Comparison of ENCODE assay signal across 10 cellular contexts in genomic region chr6:96907498-96907897, GRCh38. TPM values are rescaled to one million over a fixed set of nuclear protein-coding genes. Genes with fewer than 3 reads are reported as not detected.
DNase-seq lines count a peak whose midpoint lies in the region; ATAC-seq and TF ChIP-seq lines count a peak whose summit lies in the region.
"Had no signal": no experiment of that assay in that cellular context is flagged by ENCODE, and none has a peak within 500 bp of the region (broad histone marks: within the 10 kb centered on the region; RNA-seq: fewer than 3 reads in every experiment).

No MANE protein-coding gene starts in this region.

- CTCF ChIA-PET in activated naive CD4-positive, alpha-beta T cell treated with anti-CD3 and anti-CD28 coated beads for 36 hours (lab: Charles Lee), result interaction anchor here (0.6 to 3.5 kb wide), 5 partner anchors 9 to 811 kb away, joined by 3 to 24 read pairs (median 7); partner anchors contain the start of gene NDUFAF4
- CTCF ChIA-PET in activated CD8-positive, alpha-beta T cell treated with anti-CD3 and anti-CD28 coated beads for 36 hours (lab: Charles Lee), result interaction anchor here (1.0 to 5.2 kb wide), 6 partner anchors 8 to 280 kb away, joined by 3 to 60 read pairs (median 6); partner anchors contain the start of gene NDUFAF4

- H3K27ac Mint-ChIP-seq in activated naive CD4-positive, alpha-beta T cell treated with anti-CD3 and anti-CD28 coated beads for 36 hours, result peak overlapping the region; percentile 72
- H3K27ac Mint-ChIP-seq in activated CD8-positive, alpha-beta T cell treated with anti-CD3 and anti-CD28 coated beads for 36 hours, result peak overlapping the region; percentile 60

- H3K27me3 ChIP-seq in adrenal gland, result peaks cover 8% of the 10 kb centered on the region

- H3K4me1 Mint-ChIP-seq in activated naive CD4-positive, alpha-beta T cell treated with anti-CD3 and anti-CD28 coated beads for 36 hours (ENCODE audit: low read depth), result peaks cover 24% of the 10 kb centered on the region
- H3K4me1 Mint-ChIP-seq in activated CD8-positive, alpha-beta T cell treated with anti-CD3 and anti-CD28 coated beads for 36 hours (ENCODE audit: low read depth), result peaks cover 22% of the 10 kb centered on the region

- TF ChIP-seq POLR2A in adrenal gland (IDR thresholded peaks at IDR 0.05), result no peak

- TF ChIP-seq CTCF in activated CD8-positive, alpha-beta T cell treated with anti-CD3 and anti-CD28 coated beads for 36 hours (IDR thresholded peaks at IDR 0.05), result no peak
- TF ChIP-seq CTCF in adrenal gland (IDR thresholded peaks at IDR 0.05), result no peak

- 50 to 62% (median 58%) methylated on average over 2 of the region's 2 CpGs for WGBS in adrenal gland, 4 donors

- H3K36me3 ChIP-seq in adrenal gland (replicated peaks in 1 of 2), result no peaks in the 10 kb centered on the region
- H3K36me3 ChIP-seq: BE2C, lower lobe of right lung had no signal

- H3K27ac ChIP-seq in adrenal gland, result no peak overlapping the region
- H3K27ac ChIP-seq: lower lobe of right lung had no signal

- DNase-seq in activated naive CD4-positive, alpha-beta T cell treated with anti-CD3 and anti-CD28 coated beads for 36 hours, result peak; percentile 79
- no peak for DNase-seq in activated naive CD4-positive, alpha-beta T cell (lab: John Stamatoyannopoulos, UW)
- peak; percentile 79 for DNase-seq in activated CD8-positive, alpha-beta T cell treated with anti-CD3 and anti-CD28 coated beads for 36 hours
- DNase-seq in stimulated activated naive CD8-positive, alpha-beta T cell treated with anti-CD3 and anti-CD28 coated beads, Interleukin-15, Interleukin-2, amounts not matched to agents 100 U/mL and 50 U/mL, for 24 hours, result peak; percentile 35
- DNase-seq in NCI-H2171 (lab: John Stamatoyannopoulos, UW), result no peak
- DNase-seq in anterior cingulate cortex (lab: John Stamatoyannopoulos, UW), result no peak
- DNase-seq in adrenal gland, result no peak
- DNase-seq: BE2C, lower lobe of right lung had no signal

- H3K9me3 Mint-ChIP-seq in activated naive CD4-positive, alpha-beta T cell treated with anti-CD3 and anti-CD28 coated beads for 36 hours, result no peaks in the 10 kb centered on the region
- no peaks in the 10 kb centered on the region for H3K9me3 Mint-ChIP-seq in activated CD8-positive, alpha-beta T cell treated with anti-CD3 and anti-CD28 coated beads for 36 hours

- peaks cover 22% of the 10 kb centered on the region for H3K27me3 Mint-ChIP-seq in activated naive CD4-positive, alpha-beta T cell treated with anti-CD3 and anti-CD28 coated beads for 36 hours (ENCODE audit: low read depth)
- H3K27me3 Mint-ChIP-seq in activated CD8-positive, alpha-beta T cell treated with anti-CD3 and anti-CD28 coated beads for 36 hours, result peaks cover 22% of the 10 kb centered on the region

- no peaks in the 10 kb centered on the region for H3K36me3 Mint-ChIP-seq in activated naive CD4-positive, alpha-beta T cell treated with anti-CD3 and anti-CD28 coated beads for 36 hours (ENCODE audit: low read depth)
- H3K36me3 Mint-ChIP-seq in activated CD8-positive, alpha-beta T cell treated with anti-CD3 and anti-CD28 coated beads for 36 hours (ENCODE audit: low read depth), result no peaks in the 10 kb centered on the region

- no peaks in the 10 kb centered on the region for H3K4me1 ChIP-seq in adrenal gland (replicated peaks in 1 of 2)
- H3K4me1 ChIP-seq: BE2C, lower lobe of right lung had no signal

- no peaks in the 10 kb centered on the region for H3K9me3 ChIP-seq in adrenal gland (replicated peaks in 1 of 3)
- H3K9me3 ChIP-seq: BE2C, lower lobe of right lung had no signal

- intact Hi-C loops in activated naive CD4-positive, alpha-beta T cell treated with anti-CD3 and anti-CD28 coated beads for 36 hours (cut with micrococcal nuclease), result loop anchor here (1.0 to 2.0 kb wide), 5 partner anchors 10 to 206 kb away; partner anchors contain the start of genes KLHL32 and NDUFAF4
- intact Hi-C loops in activated CD8-positive, alpha-beta T cell treated with anti-CD3 and anti-CD28 coated beads for 36 hours (cut with micrococcal nuclease), result no loop called here
- intact Hi-C loops in adrenal gland (cut with DNase I), result loop anchor here in 1 of 2 donors (10.0 kb wide), 1 partner anchor 147 kb away; no protein-coding TSS in a partner anchor

- H3K4me3 ChIP-seq in adrenal gland, result no peak overlapping the region
- H3K4me3 ChIP-seq: lower lobe of right lung had no signal

- peak; percentile 91 for ATAC-seq in HG02973 (IDR thresholded peaks at IDR 0.05; ENCODE audit: unreplicated experiment)
- ATAC-seq in activated CD8-positive, alpha-beta T cell treated with anti-CD3 and anti-CD28 coated beads for 36 hours, result peak; percentile 99
- ATAC-seq in stimulated activated naive CD8-positive, alpha-beta T cell treated with anti-CD3 and anti-CD28 coated beads, Interleukin-15, Interleukin-2, amounts not matched to agents 100 U/mL and 50 U/mL, for 24 hours, result peak; percentile 99

- POLR2A ChIA-PET in activated CD8-positive, alpha-beta T cell treated with anti-CD3 and anti-CD28 coated beads for 36 hours (lab: Charles Lee), result interaction anchor here (0.9 to 1.7 kb wide), 7 partner anchors 8 to 31 kb away, joined by 3 to 10 read pairs (median 5); partner anchors contain the start of gene KLHL32

- no peak overlapping the region for H3K4me3 Mint-ChIP-seq in activated naive CD4-positive, alpha-beta T cell treated with anti-CD3 and anti-CD28 coated beads for 36 hours
- H3K4me3 Mint-ChIP-seq in activated CD8-positive, alpha-beta T cell treated with anti-CD3 and anti-CD28 coated beads for 36 hours, result no peak overlapping the region

RNA-seq across cellular contexts. Expression of gene NDUFAF4, which starts 9.8 kb away (rescaled TPM):
- total RNA-seq in activated naive CD4-positive, alpha-beta T cell treated with anti-CD3 and anti-CD28 coated beads for 36 hours, result 10 to 100 TPM; 49.5 to 53.3 TPM
- total RNA-seq in activated CD8-positive, alpha-beta T cell treated with anti-CD3 and anti-CD28 coated beads for 36 hours, result 10 to 100 TPM; 62.5 to 64.6 TPM
- total RNA-seq in adrenal gland, result 10 to 100 TPM; 11.4 to 73.5 (median 28.3) TPM
- polyA plus RNA-seq in adrenal gland, result 10 to 100 TPM; 27.8 to 51.3 (median 27.9) TPM

RNA-seq across cellular contexts. Expression of gene KLHL32, which starts 17.0 kb away (rescaled TPM):
- total RNA-seq in activated naive CD4-positive, alpha-beta T cell treated with anti-CD3 and anti-CD28 coated beads for 36 hours, result 1 to 10 TPM; 1.2 to 1.9 TPM
- 1 to 10 TPM; 1.4 to 1.5 TPM for total RNA-seq in activated CD8-positive, alpha-beta T cell treated with anti-CD3 and anti-CD28 coated beads for 36 hours
- total RNA-seq in adrenal gland, result 1 to 10 TPM in 1 of 8 donors, under 1 TPM in 6, not detected in 1; 0.21 to 1.2 (median 0.36) TPM
- under 1 TPM; 0.37 to 0.80 (median 0.37) TPM for polyA plus RNA-seq in adrenal gland

Comparison
In these comparisons a context has a peak if more than half of its experiments do, and no peak if none do; other contexts are left out.
1. DNase-seq: peak in activated naive CD4-positive, alpha-beta T cell treated with anti-CD3 and anti-CD28 coated beads for 36 hours (single experiment), activated CD8-positive, alpha-beta T cell treated with anti-CD3 and anti-CD28 coated beads for 36 hours (single experiment) and stimulated activated naive CD8-positive, alpha-beta T cell treated with anti-CD3 and anti-CD28 coated beads, Interleukin-15, Interleukin-2, amounts not matched to agents 100 U/mL and 50 U/mL, for 24 hours (single experiment); none in activated naive CD4-positive, alpha-beta T cell (0 of 4), NCI-H2171 (single experiment), anterior cingulate cortex (0 of 58) and adrenal gland (0 of 7).
2. Peak in every context shown above with its lines, with median percentiles within 50 percentile points of each other: ATAC-seq.